In the genomic region with DNA sequence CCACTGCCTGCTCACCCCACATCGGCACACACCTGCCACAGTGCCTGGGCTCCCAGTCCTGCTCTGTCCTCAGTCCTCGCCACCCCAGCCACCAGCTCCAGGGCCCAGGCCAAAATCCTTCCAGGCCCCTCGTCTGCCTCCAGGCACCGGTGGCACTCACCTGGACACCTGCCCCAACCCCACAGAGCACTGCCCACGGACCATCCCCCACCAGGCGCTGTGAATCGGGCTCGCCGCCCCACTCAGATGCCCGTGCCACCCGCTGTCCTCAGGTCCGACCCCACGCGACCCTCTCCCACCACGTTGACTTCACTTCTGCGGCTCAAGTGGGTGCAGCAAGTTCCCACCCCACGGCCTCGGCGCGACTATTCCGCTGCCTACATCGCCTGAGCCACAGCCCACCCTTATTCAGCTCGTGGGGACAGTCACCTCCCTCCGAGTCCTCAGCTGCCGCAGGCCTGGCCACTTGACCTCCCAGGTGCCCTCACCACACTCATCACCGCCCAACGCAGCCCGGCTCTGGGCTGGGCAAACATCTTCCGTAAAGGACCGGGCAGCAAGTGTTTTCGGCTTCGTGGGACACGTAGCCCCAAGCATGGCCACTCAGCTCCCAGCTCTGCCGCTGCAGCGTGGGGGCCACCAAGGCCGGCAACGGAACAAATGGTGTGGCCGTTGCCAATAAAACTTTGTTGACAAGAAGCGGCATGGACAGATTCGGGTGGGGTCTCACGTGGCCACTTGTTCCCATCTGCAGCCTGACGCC, we compare ENCODE assay signal across 21 cellular contexts. TPM values are rescaled to one million over a fixed set of nuclear protein-coding genes. Genes with fewer than 3 reads are reported as not detected.
"Had no signal": no experiment of that assay in that cellular context is flagged by ENCODE, and none has a peak within 500 bp of the region (broad histone marks: within the 10 kb centered on the region; RNA-seq: fewer than 3 reads in every experiment).

No MANE protein-coding gene starts in this region.

- DNase-seq: activated CD4-positive, alpha-beta T cell treated with anti-CD3 and anti-CD28 coated beads for 4 hours; activated CD8-positive, alpha-beta T cell treated with anti-CD3 and anti-CD28 coated beads for 36 hours; activated gamma-delta T cell; activated naive CD8-positive, alpha-beta T cell treated with anti-CD3 and anti-CD28 coated beads for 36 hours; activated T-cell treated with anti-CD3 and anti-CD28 coated beads, Interleukin-2, amount 50 U/mL, for 72 hours; amygdala; brain microvascular endothelial cell; dermis blood vessel endothelial cell; hypothalamus; kidney; left ventricle myocardium inferior; mucosa of descending colon; natural killer cell; nucleus accumbens; spleen; stimulated activated naive CD8-positive, alpha-beta T cell treated with anti-CD3 and anti-CD28 coated beads, Interleukin-15, amount 100 ng/mL, for 72 hours; T-helper 1 cell; T1000 had no signal

- H3K36me3 Mint-ChIP-seq: natural killer cell had no signal

- H3K9me3 Mint-ChIP-seq: natural killer cell had no signal

- H3K27me3 ChIP-seq: brain microvascular endothelial cell, spleen had no signal

- ATAC-seq: activated CD8-positive, alpha-beta T cell treated with anti-CD3 and anti-CD28 coated beads for 36 hours; activated T-cell treated with anti-CD3 and anti-CD28 coated beads, Interleukin-2, amount 50 U/mL, for 72 hours; mucosa of descending colon; natural killer cell; sciatic nerve; stimulated activated naive CD8-positive, alpha-beta T cell treated with anti-CD3 and anti-CD28 coated beads, Interleukin-15, amount 100 ng/mL, for 72 hours had no signal

- H3K4me3 ChIP-seq: left ventricle myocardium inferior, mucosa of descending colon, SK-N-MC, spleen had no signal

- H3K9me3 ChIP-seq: mucosa of descending colon, spleen had no signal

- H3K27ac ChIP-seq: brain microvascular endothelial cell, epithelial cell of prostate, SK-N-MC, spleen had no signal

- H3K27me3 Mint-ChIP-seq: activated CD8-positive, alpha-beta T cell treated with anti-CD3 and anti-CD28 coated beads for 36 hours; activated naive CD8-positive, alpha-beta T cell treated with anti-CD3 and anti-CD28 coated beads for 36 hours; stimulated activated naive CD8-positive, alpha-beta T cell treated with anti-CD3 and anti-CD28 coated beads, Interleukin-15, amount 100 ng/mL, for 72 hours had no signal

- H3K27ac Mint-ChIP-seq: activated CD8-positive, alpha-beta T cell treated with anti-CD3 and anti-CD28 coated beads for 36 hours; activated naive CD8-positive, alpha-beta T cell treated with anti-CD3 and anti-CD28 coated beads for 36 hours; activated T-cell treated with anti-CD3 and anti-CD28 coated beads, Interleukin-2, amount 50 U/mL, for 72 hours; natural killer cell; stimulated activated naive CD8-positive, alpha-beta T cell treated with anti-CD3 and anti-CD28 coated beads, Interleukin-15, amount 100 ng/mL, for 72 hours had no signal

- H3K4me3 Mint-ChIP-seq: activated CD8-positive, alpha-beta T cell treated with anti-CD3 and anti-CD28 coated beads for 36 hours; activated naive CD8-positive, alpha-beta T cell treated with anti-CD3 and anti-CD28 coated beads for 36 hours; activated T-cell treated with anti-CD3 and anti-CD28 coated beads, Interleukin-2, amount 50 U/mL, for 72 hours; natural killer cell; stimulated activated naive CD8-positive, alpha-beta T cell treated with anti-CD3 and anti-CD28 coated beads, Interleukin-15, amount 100 ng/mL, for 72 hours had no signal

RNA-seq across cellular contexts. Expression of a gene that starts 13.6 kb away (rescaled TPM):
- total RNA-seq: left ventricle myocardium inferior had no signal
